In the genomic region with DNA sequence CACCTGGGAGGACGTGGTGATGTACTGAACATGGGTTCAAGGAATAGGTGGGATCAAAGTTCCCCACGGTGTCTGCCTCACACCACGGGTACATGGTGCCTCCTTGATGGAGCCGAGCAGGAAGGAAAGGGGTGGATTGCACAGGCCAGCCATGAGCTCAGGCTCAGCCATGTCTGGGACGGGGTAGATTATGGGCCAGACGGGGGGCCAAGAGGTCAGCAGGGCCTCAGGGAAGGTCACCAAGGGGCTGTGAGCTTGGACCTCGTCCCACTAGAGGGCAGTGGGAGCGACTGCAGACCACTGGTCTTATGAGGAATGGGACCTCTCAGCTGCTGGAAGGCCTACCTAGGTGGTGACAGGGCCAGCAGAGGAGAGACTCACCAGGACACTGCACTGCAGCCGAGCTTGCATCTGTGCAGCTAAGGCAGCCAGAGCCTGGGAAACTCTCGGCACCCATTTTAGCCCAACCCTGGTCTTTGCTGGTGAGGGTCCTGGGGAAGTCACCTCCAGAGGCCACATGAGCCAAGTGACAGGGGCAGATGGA, we compare ENCODE assay signal across 22 cellular contexts. TPM values are rescaled to one million over a fixed set of nuclear protein-coding genes. Genes with fewer than 3 reads are reported as not detected.
DNase-seq lines count a peak whose midpoint lies in the region; ATAC-seq, FAIRE-seq and TF ChIP-seq lines count a peak whose summit lies in the region.
"Had no signal": no experiment of that assay in that cellular context is flagged by ENCODE, and none has a peak within 500 bp of the region (broad histone marks: within the 10 kb centered on the region; RNA-seq: fewer than 3 reads in every experiment).

No MANE protein-coding gene starts in this region.

- H3K9me3 ChIP-seq in endodermal cell (ENCODE audit: control insufficient read depth, low read length) (peaks cover 38% of the 10 kb centered on the region), trophoblast cell (ENCODE audit: insufficient read depth, low read depth, low read length) (peaks cover 7% of the 10 kb centered on the region), small intestine (ENCODE audit: control insufficient read depth, low read depth) (no peaks in the 10 kb centered on the region)
- H3K9me3 ChIP-seq: A549, Caco-2 had no signal

- H3K27me3 ChIP-seq in endodermal cell (ENCODE audit: control insufficient read depth, insufficient read depth, low read length, poor library complexity, severe bottlenecking) (no peaks in the 10 kb centered on the region), trophoblast cell (ENCODE audit: insufficient read depth, low read length) (no peaks in the 10 kb centered on the region), small intestine (ENCODE audit: control insufficient read depth in 2 of 2, insufficient read depth in 2 of 2, low read length in 2 of 2) (no peaks in the 10 kb centered on the region)

- H3K4ac ChIP-seq in trophoblast cell (ENCODE audit: low read depth, low read length): no peak overlapping the region

- no peak overlapping the region for H2AFZ ChIP-seq in trophoblast cell (ENCODE audit: insufficient read depth, low read length, poor library complexity)
- H2AFZ ChIP-seq: GM23248 had no signal

- H3K4me1 ChIP-seq in endodermal cell (ENCODE audit: control insufficient read depth, insufficient read depth, low read length) (no peaks in the 10 kb centered on the region), trophoblast cell (ENCODE audit: control insufficient read depth in 1 of 2, insufficient read depth in 2 of 2, low read length in 2 of 2) (no peaks in the 10 kb centered on the region), small intestine (ENCODE audit: control insufficient read depth in 2 of 2, insufficient read depth in 1 of 2, low read depth in 1 of 2, low read length in 1 of 2) (no peaks in the 10 kb centered on the region)
- H3K4me1 ChIP-seq: A549, Caco-2 had no signal

- H4K12ac ChIP-seq in trophoblast cell (ENCODE audit: low read depth, low read length): no peak overlapping the region

- H3K14ac ChIP-seq in trophoblast cell (ENCODE audit: low read length): no peak overlapping the region

- H3K4me1 Mint-ChIP-seq in natural killer cell treated with Interleukin-12 subunit alpha and Interleukin-12 subunit beta and Interleukin-15 and Interleukin-18, amount 100 ng/mL, for 72 hours (ENCODE audit: low read depth in 2 of 2): peaks cover 10 to 34% of the 10 kb centered on the region in 2 donors
- H3K4me1 Mint-ChIP-seq in natural killer cell (peaks cover 0 to 18% of the 10 kb centered on the region in 2 donors), endodermal cell (peaks cover 6% of the 10 kb centered on the region)

- 88 to 92% methylated on average over 9 to 10 of the region's 10 CpGs for WGBS in endodermal cell (ENCODE audit: insufficient coverage in 1 of 2, insufficient read length in 1 of 2), 2 experiments
- WGBS in trophoblast cell (ENCODE audit: extremely low coverage, insufficient coverage, insufficient read length): no CpG with 5 or more reads among the region's 10 CpGs
- WGBS in small intestine, 3 donors: 72 to 82% (median 75%) methylated on average over 10 of the region's 10 CpGs

- intact Hi-C loops in natural killer cell (cut with micrococcal nuclease): no loop called here

- H4K91ac ChIP-seq in trophoblast cell (ENCODE audit: low read depth, low read length): no peak overlapping the region

- no peak overlapping the region for H2AK5ac ChIP-seq in trophoblast cell (ENCODE audit: low read length)

- H3K27me3 Mint-ChIP-seq in natural killer cell treated with Interleukin-12 subunit alpha and Interleukin-12 subunit beta and Interleukin-15 and Interleukin-18, amount 100 ng/mL, for 72 hours: peaks cover 0 to 5% of the 10 kb centered on the region in 2 donors
- H3K27me3 Mint-ChIP-seq in natural killer cell (ENCODE audit: low read depth in 2 of 2) (no peaks in the 10 kb centered on the region), endodermal cell (ENCODE audit: insufficient read depth) (no peaks in the 10 kb centered on the region)

- no peak overlapping the region for H2BK120ac ChIP-seq in trophoblast cell (ENCODE audit: insufficient read depth, low read length, poor library complexity)

- no peak overlapping the region for H3K27ac ChIP-seq in endodermal cell (ENCODE audit: low read depth, low read length)
- H3K27ac ChIP-seq in trophoblast cell (ENCODE audit: low read depth, low read length): no peak overlapping the region
- H3K27ac ChIP-seq in small intestine (ENCODE audit: low read depth in 1 of 2, low read length in 1 of 2): no peak overlapping the region
- H3K27ac ChIP-seq: A549, GM23248 had no signal

- no peak overlapping the region for H2BK12ac ChIP-seq in trophoblast cell (ENCODE audit: low read length)

- TF ChIP-seq CTCF in natural killer cell (IDR thresholded peaks at IDR 0.05) (no peak), endodermal cell (conservative IDR thresholded peaks at IDR 0.05) (peak; percentile 27)

- H3K36me3 Mint-ChIP-seq in natural killer cell treated with Interleukin-12 subunit alpha and Interleukin-12 subunit beta and Interleukin-15 and Interleukin-18, amount 100 ng/mL, for 72 hours: peaks cover 18% of the 10 kb centered on the region
- H3K36me3 Mint-ChIP-seq in natural killer cell: no peaks in the 10 kb centered on the region
- H3K36me3 Mint-ChIP-seq in endodermal cell (ENCODE audit: low read depth): peaks cover 43% of the 10 kb centered on the region
- H3K36me3 Mint-ChIP-seq: CD8-positive, alpha-beta T cell had no signal

- DNase-seq in natural killer cell treated with Interleukin-12 subunit alpha and Interleukin-12 subunit beta and Interleukin-15 and Interleukin-18, amount 100 ng/mL, for 72 hours (ENCODE audit: low spot score): no peak
- DNase-seq in natural killer cell: no peak
- DNase-seq in endodermal cell: no peak
- no peak for DNase-seq in trophoblast cell
- DNase-seq in OCI-M1 (lab: John Stamatoyannopoulos, UW): no peak
- no peak for DNase-seq in NCI-H2081 (lab: John Stamatoyannopoulos, UW)
- no peak for DNase-seq in small intestine
- DNase-seq: 8988T; C1 segment of cervical spinal cord; Caco-2; CD8-positive, alpha-beta T cell; DMS153; DND-41; GM23248; H7; HCEC 1CT had no signal

- H3K36me3 ChIP-seq in endodermal cell (ENCODE audit: control insufficient read depth, insufficient read depth, low read length): peaks cover 22% of the 10 kb centered on the region
- H3K36me3 ChIP-seq in trophoblast cell (ENCODE audit: control insufficient read depth in 1 of 2, insufficient read depth in 2 of 2, low read length in 2 of 2): no peaks in the 10 kb centered on the region
- no peaks in the 10 kb centered on the region for H3K36me3 ChIP-seq in small intestine (ENCODE audit: control insufficient read depth in 2 of 2, insufficient read depth in 2 of 2, low read length in 2 of 2)

- no peaks in the 10 kb centered on the region for H3K79me1 ChIP-seq in trophoblast cell (ENCODE audit: low read length)

- H3K4me3 ChIP-seq in endodermal cell (ENCODE audit: low read length) (no peak overlapping the region), trophoblast cell (ENCODE audit: low read depth, low read length) (peak overlapping the region; percentile 2), small intestine (ENCODE audit: low read depth in 1 of 2, low read length in 2 of 2) (no peak overlapping the region)
- H3K4me3 ChIP-seq: A549, GM23248 had no signal

- no peak overlapping the region for H3K4me2 ChIP-seq in trophoblast cell (ENCODE audit: low read length)
- H3K4me2 ChIP-seq: A549 had no signal

- H3K9ac ChIP-seq in endodermal cell (ENCODE audit: extremely low read depth, low read length, poor library complexity, severe bottlenecking) (no peak overlapping the region), trophoblast cell (ENCODE audit: low read length) (no peak overlapping the region)
- H3K9ac ChIP-seq: GM23248 had no signal

- no peak for ATAC-seq in natural killer cell treated with Interleukin-12 subunit alpha and Interleukin-12 subunit beta and Interleukin-15 and Interleukin-18, amount 100 ng/mL, for 72 hours
- ATAC-seq in natural killer cell: no peak
- ATAC-seq: A549; CD8-positive, alpha-beta T cell had no signal

- H3K18ac ChIP-seq in trophoblast cell (ENCODE audit: low read length): no peak overlapping the region

- no peak overlapping the region for H3K4me3 Mint-ChIP-seq in natural killer cell treated with Interleukin-12 subunit alpha and Interleukin-12 subunit beta and Interleukin-15 and Interleukin-18, amount 100 ng/mL, for 72 hours
- H3K4me3 Mint-ChIP-seq in natural killer cell: no peak overlapping the region
- no peak overlapping the region for H3K4me3 Mint-ChIP-seq in endodermal cell
- H3K4me3 Mint-ChIP-seq: CD8-positive, alpha-beta T cell had no signal

- no peaks in the 10 kb centered on the region for H3K9me3 Mint-ChIP-seq in natural killer cell treated with Interleukin-12 subunit alpha and Interleukin-12 subunit beta and Interleukin-15 and Interleukin-18, amount 100 ng/mL, for 72 hours
- H3K9me3 Mint-ChIP-seq in natural killer cell (no peaks in the 10 kb centered on the region), endodermal cell (peaks cover 16% of the 10 kb centered on the region)

- H3K23ac ChIP-seq in trophoblast cell (ENCODE audit: low read length): no peak overlapping the region

- no peak overlapping the region for H4K8ac ChIP-seq in trophoblast cell (ENCODE audit: low read depth, low read length)

- H3K27ac Mint-ChIP-seq in natural killer cell treated with Interleukin-12 subunit alpha and Interleukin-12 subunit beta and Interleukin-15 and Interleukin-18, amount 100 ng/mL, for 72 hours: peak overlapping the region; percentile 3 to 7
- H3K27ac Mint-ChIP-seq in natural killer cell: no peak overlapping the region
- no peak overlapping the region for H3K27ac Mint-ChIP-seq in endodermal cell
- H3K27ac Mint-ChIP-seq: CD8-positive, alpha-beta T cell had no signal

- no peaks in the 10 kb centered on the region for H3K79me2 ChIP-seq in trophoblast cell (ENCODE audit: control insufficient read depth, insufficient read depth, low read length, poor library complexity)

- no peak for FAIRE-seq in small intestine (lab: Jason Lieb, UNC)
- FAIRE-seq: A549, G401.6, GM12892, GM19239, H1 had no signal

- no peak overlapping the region for H2BK5ac ChIP-seq in trophoblast cell (ENCODE audit: low read depth, low read length, poor library complexity)

RNA-seq across cellular contexts. Expression of a gene that starts 38.4 kb away (rescaled TPM):
- total RNA-seq in natural killer cell treated with Interleukin-12 subunit alpha and Interleukin-12 subunit beta and Interleukin-15 and Interleukin-18, amount 100 ng/mL, for 72 hours: 10 to 100 TPM; 16.3 to 66.7 TPM
- 10 to 100 TPM in 2 of 3 donors, 1 to 10 TPM in 1; 8.8 to 21.8 (median 16.4) TPM for total RNA-seq in natural killer cell
- 10 to 100 TPM; 10.4 to 11.2 TPM for total RNA-seq in endodermal cell
- polyA plus RNA-seq in endodermal cell (2013, experiment 1 of 2): 2.0 TPM
- 3.6 TPM for polyA plus RNA-seq in endodermal cell (2013, experiment 2 of 2)
- 0.03 TPM in 1 of 2 replicates, not detected in the other for polyA plus RNA-seq in trophoblast cell (2013)
- 1 to 10 TPM in 2 of 3 donors, under 1 TPM in 1; 0.67 to 1.8 (median 1.4) TPM for polyA plus RNA-seq in small intestine
- total RNA-seq: Caco-2, GM23248 had no signal
- polyA plus RNA-seq: A549, BJ, GM23248 had no signal

Comparison
In these comparisons a context has a peak if more than half of its experiments do, and no peak if none do; other contexts are left out.
1. H3K27ac Mint-ChIP-seq: peak in natural killer cell treated with Interleukin-12 subunit alpha and Interleukin-12 subunit beta and Interleukin-15 and Interleukin-18, amount 100 ng/mL, for 72 hours (2 of 2); none in natural killer cell (0 of 2) and endodermal cell (single experiment).